8 cellular contexts compared by ENCODE assay signal in the genomic region with DNA sequence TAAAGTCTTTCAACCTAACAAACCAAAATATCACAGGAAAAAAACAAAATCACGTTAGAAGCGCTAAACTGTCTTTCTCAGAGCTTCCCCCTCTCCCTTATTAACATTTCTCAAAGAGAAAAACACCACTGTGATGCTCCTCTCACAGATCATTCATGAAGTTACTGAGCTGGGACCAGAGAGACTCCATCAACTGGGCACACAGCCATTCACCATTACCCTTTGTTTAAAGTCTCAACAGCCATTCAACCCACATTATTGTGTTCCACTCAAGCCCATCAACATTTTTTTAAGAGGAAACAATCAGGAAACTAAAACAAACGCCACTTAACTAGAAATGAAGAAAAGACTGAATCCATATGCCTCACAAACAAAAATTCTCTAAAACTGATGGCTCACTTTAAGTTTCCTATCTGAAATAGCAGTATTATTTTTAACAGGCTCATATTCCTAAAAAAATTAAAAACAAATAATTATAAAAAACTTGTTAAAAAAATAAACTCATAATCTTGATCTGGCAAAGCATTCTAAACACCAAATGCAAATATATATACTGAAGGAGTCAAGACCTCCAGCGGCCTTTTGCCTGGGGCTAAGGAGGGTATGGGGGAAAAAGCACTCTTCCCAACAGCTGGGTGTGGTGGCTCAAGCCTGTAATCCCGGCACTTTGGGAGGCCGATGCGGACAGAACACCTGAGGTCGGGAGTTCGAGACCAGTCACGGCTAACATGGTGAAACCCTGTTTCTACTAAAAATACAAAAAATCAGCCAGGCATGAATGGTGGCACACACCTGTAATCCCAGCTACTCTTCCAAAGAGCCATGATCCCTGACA. TPM values are rescaled to one million over a fixed set of nuclear protein-coding genes. Genes with fewer than 3 reads are reported as not detected.
DNase-seq lines count a peak whose midpoint lies in the region; ATAC-seq, FAIRE-seq and TF ChIP-seq lines count a peak whose summit lies in the region.

No MANE protein-coding gene starts in this region.

- POLR2A ChIA-PET in naive thymus-derived CD4-positive, alpha-beta T cell (lab: Charles Lee), result interaction anchor here (0.6 to 1.0 kb wide), 2 partner anchors 12 to 39 kb away, joined by 3 to 4 read pairs; a partner anchor contains a TSS

- DNase-seq in DMS153 (lab: John Stamatoyannopoulos, UW) (peak; percentile 59), NCI-H1930 (lab: John Stamatoyannopoulos, UW) (peak; percentile 45 to 71), caudate nucleus (lab: John Stamatoyannopoulos, UW) (peak in 5 of 61 donors; percentile 4 to 34 (median 10)), GM12891 (ENCODE audit: insufficient read length, low spot score) (no peak)
- no peak for DNase-seq in naive thymus-derived CD4-positive, alpha-beta T cell

- peaks cover 19 to 32% of the 10 kb centered on the region in 2 donors for H3K4me1 ChIP-seq in naive thymus-derived CD4-positive, alpha-beta T cell (ENCODE audit: control insufficient read depth in 2 of 2, insufficient read depth in 2 of 2, low read length in 2 of 2)

- peaks cover 33 to 88% (median 71%) of the 10 kb centered on the region in 7 donors for H3K4me1 Mint-ChIP-seq in naive thymus-derived CD4-positive, alpha-beta T cell

- no peak for ATAC-seq in naive thymus-derived CD4-positive, alpha-beta T cell
- ATAC-seq in GM18867 (IDR thresholded peaks at IDR 0.05; ENCODE audit: unreplicated experiment), result no peak
- ATAC-seq in GM18502 (IDR thresholded peaks at IDR 0.05; ENCODE audit: poor library complexity, unreplicated experiment), result no peak
- ATAC-seq in GM21717 (IDR thresholded peaks at IDR 0.05; ENCODE audit: unreplicated experiment), result no peak

- H3K36me3 ChIP-seq in naive thymus-derived CD4-positive, alpha-beta T cell (ENCODE audit: control insufficient read depth in 2 of 3, insufficient read depth in 3 of 3, low read length in 3 of 3), result peaks cover 0 to 6% (median 0%) of the 10 kb centered on the region in 3 experiments

- H3K27me3 Mint-ChIP-seq in naive thymus-derived CD4-positive, alpha-beta T cell, result no peaks in the 10 kb centered on the region

- CTCF ChIA-PET in naive thymus-derived CD4-positive, alpha-beta T cell (lab: Charles Lee), result interaction anchor here (0.7 kb wide), 1 partner anchor 38 kb away, joined by 3 read pairs; no protein-coding TSS in a partner anchor

- no peaks in the 10 kb centered on the region for H3K27me3 ChIP-seq in naive thymus-derived CD4-positive, alpha-beta T cell (ENCODE audit: control insufficient read depth in 2 of 2, insufficient read depth in 2 of 2, low read length in 2 of 2)

- H3K4me3 ChIP-seq in naive thymus-derived CD4-positive, alpha-beta T cell (ENCODE audit: low read length), result no peak overlapping the region

- no peaks in the 10 kb centered on the region for H3K9me3 ChIP-seq in naive thymus-derived CD4-positive, alpha-beta T cell (ENCODE audit: control insufficient read depth in 2 of 3, low read length in 3 of 3)

- no peak for FAIRE-seq in GM12891 (lab: Jason Lieb, UNC)

- H3K9me3 Mint-ChIP-seq in naive thymus-derived CD4-positive, alpha-beta T cell, result peaks cover 0 to 3% (median 0%) of the 10 kb centered on the region in 11 donors

- H3K27ac ChIP-seq in caudate nucleus (ENCODE audit: low read depth, low read length), result peak overlapping the region; percentile 76
- no peak overlapping the region for H3K27ac ChIP-seq in naive thymus-derived CD4-positive, alpha-beta T cell (ENCODE audit: low read depth, low read length)

- peaks cover 4 to 14% (median 5%) of the 10 kb centered on the region in 5 donors for H3K36me3 Mint-ChIP-seq in naive thymus-derived CD4-positive, alpha-beta T cell

- H3K27ac Mint-ChIP-seq in naive thymus-derived CD4-positive, alpha-beta T cell, result peak overlapping the region in 8 of 9 donors; percentile 40 to 78 (median 54)

- H3K4me3 Mint-ChIP-seq in naive thymus-derived CD4-positive, alpha-beta T cell, result peak overlapping the region in 7 of 10 donors; percentile 6 to 77 (median 40)

- intact Hi-C loops in naive thymus-derived CD4-positive, alpha-beta T cell (cut with micrococcal nuclease), result loop anchor here in 1 of 2 donors (10.0 kb wide), 1 partner anchor 56 kb away; a partner anchor contains a TSS

- no peak for TF ChIP-seq POLR2A in GM12891 (IDR thresholded peaks at IDR 0.05; ENCODE audit: low read depth, low read length)

TF ChIP-seq in GM12891, 5 proteins besides CTCF, POLR2A, EP300 and RAD21:
- TF ChIP-seq POLR2AphosphoS5 (IDR thresholded peaks at IDR 0.05; ENCODE audit: low read depth, low read length), result no peak
- no peak for TF ChIP-seq POU2F2 (IDR thresholded peaks at IDR 0.05; ENCODE audit: low read depth, low read length)
- no peak for TF ChIP-seq TAF1 (IDR thresholded peaks at IDR 0.05; ENCODE audit: low read depth, low read length)
- no peak for TF ChIP-seq SPI1 (IDR thresholded peaks at IDR 0.05; ENCODE audit: low read depth, low read length)
- TF ChIP-seq PAX5 (IDR thresholded peaks at IDR 0.05; ENCODE audit: insufficient read depth, low read length, severe bottlenecking), result no peak
TF ChIP-seq in GM12891: peak in this region for 0.

RNA-seq across cellular contexts. Expression of a gene that starts 14.0 kb away (rescaled TPM):
- 100 to 1,000 TPM; 107 to 148 (median 129) TPM for total RNA-seq in naive thymus-derived CD4-positive, alpha-beta T cell
- 10 to 100 TPM; 41.1 to 76.4 TPM for polyA plus RNA-seq in naive thymus-derived CD4-positive, alpha-beta T cell
- polyA plus RNA-seq in GM12891 (2012; ENCODE audit: low read depth, missing spikeins), result 25.7 TPM

RNA-seq across cellular contexts. Expression of a gene that starts 26.4 kb away (rescaled TPM):
- 10 to 100 TPM; 20.5 to 32.9 (median 22.7) TPM for total RNA-seq in naive thymus-derived CD4-positive, alpha-beta T cell
- 10 to 100 TPM; 67.3 to 72.9 TPM for polyA plus RNA-seq in naive thymus-derived CD4-positive, alpha-beta T cell
- 58.2 TPM for polyA plus RNA-seq in GM12891 (2012; ENCODE audit: low read depth, missing spikeins)

RNA-seq across cellular contexts. Expression of a gene that starts 39.8 kb away (rescaled TPM):
- 10 to 100 TPM; 15.0 to 26.5 (median 20.9) TPM for total RNA-seq in naive thymus-derived CD4-positive, alpha-beta T cell
- polyA plus RNA-seq in naive thymus-derived CD4-positive, alpha-beta T cell, result 10 to 100 TPM; 43.8 to 47.2 TPM
- 16.9 TPM for polyA plus RNA-seq in GM12891 (2012; ENCODE audit: low read depth, missing spikeins)

RNA-seq across cellular contexts. Expression of a gene that starts 39.9 kb away (rescaled TPM):
- 100 to 1,000 TPM in 2 of 5 experiments, 10 to 100 TPM in 3; 68.6 to 116 (median 85.2) TPM for total RNA-seq in naive thymus-derived CD4-positive, alpha-beta T cell
- 100 to 1,000 TPM; 114 to 115 TPM for polyA plus RNA-seq in naive thymus-derived CD4-positive, alpha-beta T cell
- 109 TPM for polyA plus RNA-seq in GM12891 (2012; ENCODE audit: low read depth, missing spikeins)

RNA-seq across cellular contexts. Expression of a gene that starts 47.5 kb away (rescaled TPM):
- total RNA-seq in naive thymus-derived CD4-positive, alpha-beta T cell, result 1 to 10 TPM in 1 of 5 experiments, under 1 TPM in 3, not detected in 1; 0.21 to 1.0 (median 0.30) TPM
- polyA plus RNA-seq in naive thymus-derived CD4-positive, alpha-beta T cell, result not detected
- polyA plus RNA-seq in GM12891 (2012; ENCODE audit: low read depth, missing spikeins), result not detected

Comparison
In these comparisons a context has a peak if more than half of its experiments do, and no peak if none do; other contexts are left out.
1. DNase-seq: peak in DMS153 (single experiment) and NCI-H1930 (2 of 2); none in naive thymus-derived CD4-positive, alpha-beta T cell (0 of 9) and GM12891 (single experiment).